ENCODE assay signal across 10 cellular contexts in the genomic region with DNA sequence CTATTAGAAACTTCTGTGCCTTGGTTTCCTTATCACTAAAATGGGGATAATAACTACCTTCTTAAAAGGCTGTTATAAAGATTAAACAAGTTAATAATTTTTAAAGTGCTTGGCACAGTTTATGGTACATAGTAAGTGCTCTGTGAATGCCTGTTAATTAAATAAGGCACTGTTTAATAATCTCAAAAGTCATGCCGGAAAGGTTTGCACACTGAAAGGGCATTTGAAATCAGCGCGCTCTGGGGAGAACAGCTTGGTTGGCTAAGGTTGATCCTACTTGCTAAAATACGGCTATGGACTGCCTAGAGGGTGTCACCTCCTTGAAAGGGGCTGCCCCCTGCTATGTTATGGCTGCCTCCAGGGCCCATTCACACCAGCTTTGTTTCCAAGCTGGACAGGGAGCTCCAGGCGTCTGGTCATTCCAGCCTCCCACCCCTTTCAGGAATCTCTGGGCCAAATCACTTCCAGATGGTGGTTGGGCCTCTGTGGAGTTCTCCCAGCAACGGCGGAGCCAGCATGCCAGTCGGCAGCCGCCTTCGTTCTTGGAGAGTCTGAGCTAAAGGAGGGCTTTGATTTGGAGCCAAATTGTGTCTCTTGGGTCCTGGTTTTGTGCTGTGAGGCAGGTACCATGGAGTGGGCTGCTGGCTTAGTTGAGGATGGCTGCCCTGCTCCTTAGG. TPM values are rescaled to one million over a fixed set of nuclear protein-coding genes. Genes with fewer than 3 reads are reported as not detected.
A peak's percentile ranks its signal among the peaks of the same experiment; 100 is the strongest.
DNase-seq lines count a peak whose midpoint lies in the region; ATAC-seq, FAIRE-seq and TF ChIP-seq lines count a peak whose summit lies in the region.
"Had no signal": no experiment of that assay in that cellular context is flagged by ENCODE, and none has a peak within 500 bp of the region (broad histone marks: within the 10 kb centered on the region; RNA-seq: fewer than 3 reads in every experiment).

No MANE protein-coding gene starts in this region.

- H3K27me3 ChIP-seq in colonic mucosa (no peaks in the 10 kb centered on the region), lung (ENCODE audit: control insufficient read depth, insufficient read depth) (no peaks in the 10 kb centered on the region), transverse colon (no peaks in the 10 kb centered on the region)

- no peak for TF ChIP-seq POLR2A in transverse colon (IDR thresholded peaks at IDR 0.05)

- 63 to 86% methylated on average over 10 of the region's 10 CpGs for WGBS in lung, 2 donors
- 66 to 81% methylated on average over 3 to 10 of the region's 10 CpGs for WGBS in transverse colon (ENCODE audit: low coverage in 1 of 2), 2 donors

- DNase-seq in NCI-H1092 treated with DMSO at 0.1 percent for 48 hours (lab: John Stamatoyannopoulos, UW): peak; percentile 42
- DNase-seq in NCI-H1092 (lab: John Stamatoyannopoulos, UW): no peak
- DNase-seq in colonic mucosa: no peak
- DNase-seq in lung (ENCODE audit: low spot score): peak; percentile 34
- DNase-seq in transverse colon: peak; percentile 30
- no peak for DNase-seq in RCC 7860 (ENCODE audit: low spot score)
- no peak for DNase-seq in HK-2 (ENCODE audit: unreplicated experiment)

- H3K4me1 ChIP-seq in colonic mucosa: peaks cover 31% of the 10 kb centered on the region
- peaks cover 0 to 16% of the 10 kb centered on the region in 2 donors for H3K4me1 ChIP-seq in lung (ENCODE audit: control insufficient read depth in 2 of 2, insufficient read depth in 2 of 2, low read length in 2 of 2)
- peaks cover 43 to 90% (median 83%) of the 10 kb centered on the region in 4 donors for H3K4me1 ChIP-seq in transverse colon

- H3K4me3 ChIP-seq in colonic mucosa (no peak overlapping the region), lung (no peak overlapping the region), transverse colon (no peak overlapping the region)

- H3K27ac ChIP-seq in colonic mucosa (peak overlapping the region; percentile 17), lung (ENCODE audit: low read depth in 1 of 2, low read length in 1 of 2) (no peak overlapping the region), transverse colon (peak overlapping the region; percentile 89 to 95 (median 90))

- intact Hi-C loops in colonic mucosa (cut with DNase I) (loop anchor here (5.0 to 10.0 kb wide), 2 partner anchors 43 to 101 kb away; no protein-coding TSS in a partner anchor), transverse colon (cut with DNase I; ENCODE audit: low total_unique reads) (loop anchor here (10.0 kb wide), 1 partner anchor 51 kb away; no protein-coding TSS in a partner anchor)

- no peaks in the 10 kb centered on the region for H3K9me3 ChIP-seq in colonic mucosa
- H3K9me3 ChIP-seq in lung (ENCODE audit: control insufficient read depth in 2 of 2, insufficient read depth in 1 of 2, low read length in 1 of 2): no peaks in the 10 kb centered on the region
- H3K9me3 ChIP-seq in transverse colon: no peaks in the 10 kb centered on the region

- H3K9ac ChIP-seq in colonic mucosa (ENCODE audit: low read depth in 2 of 2, low read length in 2 of 2): peak overlapping the region in 1 of 2 donors; percentile 59

- TF ChIP-seq EP300 in transverse colon (IDR thresholded peaks at IDR 0.05; ENCODE audit: low read depth): no peak

- in situ Hi-C loops in transverse colon (cut with MboI; ENCODE audit: low pct_ligation_motif_present in 1 of 4, low pct_unique_long_range_greater_than_20kb in 1 of 4, low sequenced_read_pairs in 3 of 4): loop anchor here in 1 of 4 donors (10.0 kb wide), 1 partner anchor 141 kb away; no protein-coding TSS in a partner anchor

- no peaks in the 10 kb centered on the region for H3K36me3 ChIP-seq in colonic mucosa
- H3K36me3 ChIP-seq in lung (ENCODE audit: control insufficient read depth in 2 of 2, insufficient read depth in 2 of 2, low read length in 2 of 2): no peaks in the 10 kb centered on the region
- H3K36me3 ChIP-seq in transverse colon: no peaks in the 10 kb centered on the region

- ATAC-seq in lung (ENCODE audit: insufficient read depth, low FRiP score) (no peak), GM18907 (IDR thresholded peaks at IDR 0.05; ENCODE audit: unreplicated experiment) (no peak)

- no peak for FAIRE-seq in RCC 7860 (lab: Jason Lieb, UNC)
- FAIRE-seq: A204.1, urothelium cell line had no signal

- TF ChIP-seq CTCF in colonic mucosa (IDR thresholded peaks at IDR 0.05): no peak
- no peak for TF ChIP-seq CTCF in lung (IDR thresholded peaks at IDR 0.05; ENCODE audit: control extremely low read depth, extremely low read depth)
- TF ChIP-seq CTCF in transverse colon (IDR thresholded peaks at IDR 0.05): no peak

RNA-seq across cellular contexts. Expression of gene FLNB, which starts 5.9 kb away (rescaled TPM):
- total RNA-seq in colonic mucosa (100 to 1,000 TPM; 246 to 362 TPM), lung (100 to 1,000 TPM; 115 to 122 TPM), transverse colon (100 to 1,000 TPM; 282 to 707 (median 563) TPM)
- 10 to 100 TPM; 32.4 to 72.2 TPM for polyA plus RNA-seq in lung

Comparison
In these comparisons a context has a peak if more than half of its experiments do, and no peak if none do; other contexts are left out.
1. DNase-seq: peak in NCI-H1092 treated with DMSO at 0.1 percent for 48 hours (single experiment), lung (single experiment) and transverse colon (single experiment); none in NCI-H1092 (single experiment), colonic mucosa (single experiment), RCC 7860 (single experiment) and HK-2 (single experiment).
2. H3K27ac ChIP-seq: peak in colonic mucosa (single experiment) and transverse colon (4 of 4); none in lung (0 of 2).